In genomic region chr9:133532937-133533668, GRCh38 we compare ENCODE assay signal across 8 cellular contexts. TPM values are rescaled to one million over a fixed set of nuclear protein-coding genes. Genes with fewer than 3 reads are reported as not detected.
DNase-seq lines count a peak whose midpoint lies in the region; ATAC-seq and TF ChIP-seq lines count a peak whose summit lies in the region.

No MANE protein-coding gene starts in this region.

- no peaks in the 10 kb centered on the region for H3K36me3 ChIP-seq in colonic mucosa

- H3K4me3 Mint-ChIP-seq in activated CD4-positive, alpha-beta T cell treated with anti-CD3 and anti-CD28 coated beads, Interleukin-2, amount 10 ng/mL, durations not matched to agents 7 days and 5 days, result no peak overlapping the region
- H3K4me3 Mint-ChIP-seq in mesothelial cell of epicardium, result peak overlapping the region; percentile 22

- H3K4me1 ChIP-seq in colonic mucosa, result peaks cover 12% of the 10 kb centered on the region

- TF ChIP-seq CTCF in colonic mucosa (IDR thresholded peaks at IDR 0.05) (no peak), mesothelial cell of epicardium (IDR thresholded peaks at IDR 0.05; ENCODE audit: unreplicated experiment) (no peak)

- DNase-seq in SKM-1 treated with dmso at 0.1 percent for 144 hours (lab: John Stamatoyannopoulos, UW; ENCODE audit: unreplicated experiment) (peak; percentile 27), SKM-1 (lab: John Stamatoyannopoulos, UW; ENCODE audit: unreplicated experiment) (no peak), NCI-H2196 treated with DMSO at 0.1 percent for 48 hours (lab: John Stamatoyannopoulos, UW; ENCODE audit: unreplicated experiment) (peak; percentile 47), colonic mucosa (peak; percentile 84), mesothelial cell of epicardium (ENCODE audit: low spot score in 2 of 2, unreplicated experiment in 2 of 2) (peak in 1 of 2 experiments; percentile 62)
- peak; percentile 73 for DNase-seq in activated CD4-positive, alpha-beta T cell treated with anti-CD3 and anti-CD28 coated beads, Interleukin-2, amount 10 ng/mL, durations not matched to agents 7 days and 5 days
- peak; percentile 24 to 28 for DNase-seq in stimulated activated CD8-positive, alpha-beta memory T cell treated with anti-CD3 and anti-CD28 coated beads, Interleukin-7, amount 100 ng/mL, for 4 hours (ENCODE audit: low read depth in 2 of 2)

- no peaks in the 10 kb centered on the region for H3K9me3 ChIP-seq in colonic mucosa

- intact Hi-C loops in colonic mucosa (cut with DNase I), result loop anchor here (5.0 kb wide), 1 partner anchor 194 kb away; no protein-coding TSS in a partner anchor

- POLR2A ChIA-PET in activated CD4-positive, alpha-beta T cell treated with anti-CD3 and anti-CD28 coated beads, Interleukin-2, amount 10 ng/mL, durations not matched to agents 7 days and 5 days (lab: Charles Lee), result no interaction called here

- H3K27me3 ChIP-seq in colonic mucosa, result peaks cover 19% of the 10 kb centered on the region

- H3K4me1 Mint-ChIP-seq in activated CD4-positive, alpha-beta T cell treated with anti-CD3 and anti-CD28 coated beads, Interleukin-2, amount 10 ng/mL, durations not matched to agents 7 days and 5 days, result peaks cover 8% of the 10 kb centered on the region
- peaks cover 45% of the 10 kb centered on the region for H3K4me1 Mint-ChIP-seq in mesothelial cell of epicardium

- ATAC-seq in HG03469 (IDR thresholded peaks at IDR 0.05; ENCODE audit: unreplicated experiment), result no peak

- peak overlapping the region; percentile 31 for H3K27ac Mint-ChIP-seq in activated CD4-positive, alpha-beta T cell treated with anti-CD3 and anti-CD28 coated beads, Interleukin-2, amount 10 ng/mL, durations not matched to agents 7 days and 5 days
- no peak overlapping the region for H3K27ac Mint-ChIP-seq in mesothelial cell of epicardium

- H3K27ac ChIP-seq in colonic mucosa, result no peak overlapping the region

- no peak overlapping the region for H3K9ac ChIP-seq in colonic mucosa (ENCODE audit: low read depth in 2 of 2, low read length in 2 of 2)

- no peaks in the 10 kb centered on the region for H3K9me3 Mint-ChIP-seq in activated CD4-positive, alpha-beta T cell treated with anti-CD3 and anti-CD28 coated beads, Interleukin-2, amount 10 ng/mL, durations not matched to agents 7 days and 5 days
- no peaks in the 10 kb centered on the region for H3K9me3 Mint-ChIP-seq in mesothelial cell of epicardium

- peaks cover 16% of the 10 kb centered on the region for H3K27me3 Mint-ChIP-seq in activated CD4-positive, alpha-beta T cell treated with anti-CD3 and anti-CD28 coated beads, Interleukin-2, amount 10 ng/mL, durations not matched to agents 7 days and 5 days
- no peaks in the 10 kb centered on the region for H3K27me3 Mint-ChIP-seq in mesothelial cell of epicardium (ENCODE audit: low read depth)

- CTCF ChIA-PET in activated CD4-positive, alpha-beta T cell treated with anti-CD3 and anti-CD28 coated beads, Interleukin-2, amount 10 ng/mL, durations not matched to agents 7 days and 5 days (lab: Charles Lee), result no interaction called here

- no peak overlapping the region for H3K4me3 ChIP-seq in colonic mucosa

- H3K36me3 Mint-ChIP-seq in activated CD4-positive, alpha-beta T cell treated with anti-CD3 and anti-CD28 coated beads, Interleukin-2, amount 10 ng/mL, durations not matched to agents 7 days and 5 days (ENCODE audit: low read depth), result no peaks in the 10 kb centered on the region
- H3K36me3 Mint-ChIP-seq in mesothelial cell of epicardium, result no peaks in the 10 kb centered on the region

RNA-seq across cellular contexts. Expression of gene ADAMTSL2, which starts 1.4 kb away (rescaled TPM):
- total RNA-seq in activated CD4-positive, alpha-beta T cell treated with anti-CD3 and anti-CD28 coated beads, Interleukin-2, amount 10 ng/mL, durations not matched to agents 7 days and 5 days, result not detected
- total RNA-seq in colonic mucosa (under 1 TPM; 0.24 to 0.74 TPM), mesothelial cell of epicardium (6.2 to 7.0 TPM (median 6.5 TPM) in 3 replicates)

RNA-seq across cellular contexts. Expression of gene MYMK, which starts 8.3 kb away (rescaled TPM):
- not detected for total RNA-seq in activated CD4-positive, alpha-beta T cell treated with anti-CD3 and anti-CD28 coated beads, Interleukin-2, amount 10 ng/mL, durations not matched to agents 7 days and 5 days
- total RNA-seq in colonic mucosa, result not detected
- total RNA-seq in mesothelial cell of epicardium, result not detected in 3 replicates

RNA-seq across cellular contexts. Expression of gene SLC2A6, which starts 54.2 kb away (rescaled TPM):
- total RNA-seq in activated CD4-positive, alpha-beta T cell treated with anti-CD3 and anti-CD28 coated beads, Interleukin-2, amount 10 ng/mL, durations not matched to agents 7 days and 5 days, result 1 to 10 TPM; 1.6 to 2.0 TPM
- total RNA-seq in colonic mucosa (1 to 10 TPM; 2.4 to 2.8 TPM), mesothelial cell of epicardium (8.2 to 9.0 TPM (median 8.2 TPM) in 3 replicates)
